Comparison of ENCODE assay signal across 9 cellular contexts in genomic region chr11:64489831-64490441, GRCh38.
DNase-seq lines count a peak whose midpoint lies in the region; ATAC-seq lines count a peak whose summit lies in the region.
"Had no signal": no experiment of that assay in that cellular context is flagged by ENCODE, and none has a peak within 500 bp of the region (broad histone marks: within the 10 kb centered on the region; RNA-seq: fewer than 3 reads in every experiment).

No MANE protein-coding gene starts in this region.

- peak; percentile 60 for ATAC-seq in memory B cell (ENCODE audit: low read depth)
- no peak for ATAC-seq in HG02678 (IDR thresholded peaks at IDR 0.05; ENCODE audit: unreplicated experiment)

- DNase-seq in DMS53 (lab: John Stamatoyannopoulos, UW) (peak; percentile 27), DMS53 treated with DMSO at 0.1 percent for 48 hours (lab: John Stamatoyannopoulos, UW; ENCODE audit: unreplicated experiment) (no peak), NCI-H1417 treated with DMSO at 0.1 percent for 48 hours (lab: John Stamatoyannopoulos, UW) (peak; percentile 53), dermis blood vessel endothelial cell (peak; percentile 64), memory B cell (ENCODE audit: low spot score in 2 of 2) (peak; percentile 30 to 39)
- peak; percentile 12 for DNase-seq in activated CD4-positive, alpha-beta T cell treated with anti-CD3 and anti-CD28 coated beads for 1 hour
- peak; percentile 20 to 32 for DNase-seq in stimulated activated CD8-positive, alpha-beta memory T cell treated with anti-CD3 and anti-CD28 coated beads, Interleukin-7, amount 100 ng/mL, for 48 hours (ENCODE audit: extremely low read depth in 1 of 2, low read depth in 1 of 2)

- no peaks in the 10 kb centered on the region for H3K9me3 Mint-ChIP-seq in memory B cell
- H3K9me3 Mint-ChIP-seq: dendritic cell treated with granulocyte-macrophage colony-stimulating factor and Interleukin-4, amounts not matched to agents 40 ng/mL and 50 ng/mL, for 4 days had no signal

- H3K36me3 Mint-ChIP-seq in memory B cell, result no peaks in the 10 kb centered on the region

- no peak overlapping the region for H3K27ac Mint-ChIP-seq in memory B cell
- H3K27ac Mint-ChIP-seq: dendritic cell treated with granulocyte-macrophage colony-stimulating factor and Interleukin-4, amounts not matched to agents 40 ng/mL and 50 ng/mL, for 4 days had no signal

- H3K4me1 Mint-ChIP-seq in memory B cell, result peaks cover 17% of the 10 kb centered on the region

- H3K4me3 Mint-ChIP-seq in memory B cell, result no peak overlapping the region
- H3K4me3 Mint-ChIP-seq: dendritic cell treated with granulocyte-macrophage colony-stimulating factor and Interleukin-4, amounts not matched to agents 40 ng/mL and 50 ng/mL, for 4 days had no signal

- H3K27me3 Mint-ChIP-seq in memory B cell, result peaks cover 25% of the 10 kb centered on the region
